In the genomic region with DNA sequence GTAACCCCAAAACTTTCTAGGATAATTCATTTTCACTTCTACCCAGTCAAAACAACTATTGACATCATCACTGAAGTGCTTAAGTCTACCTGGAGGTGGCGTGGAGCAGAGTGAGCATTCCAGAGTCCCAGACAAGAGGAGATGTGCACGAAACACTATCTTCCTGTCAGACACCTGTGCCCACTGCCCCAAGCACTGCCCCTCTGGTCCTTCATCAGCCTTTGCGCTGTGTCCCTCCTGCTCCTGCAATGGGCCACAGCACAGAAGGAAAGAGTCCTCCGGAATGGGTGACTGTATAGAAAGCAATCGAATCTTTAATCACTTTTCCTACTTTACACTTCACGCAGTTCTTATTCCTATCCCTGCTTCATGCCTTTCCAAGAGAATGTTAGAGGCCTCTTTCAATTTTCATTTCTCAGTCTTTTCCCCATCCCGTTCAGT, we compare ENCODE assay signal across 8 cellular contexts. TPM values are rescaled to one million over a fixed set of nuclear protein-coding genes. Genes with fewer than 3 reads are reported as not detected.
DNase-seq lines count a peak whose midpoint lies in the region; ATAC-seq and TF ChIP-seq lines count a peak whose summit lies in the region.

No MANE protein-coding gene starts in this region.

- no peaks in the 10 kb centered on the region for H3K4me1 ChIP-seq in Loucy (ENCODE audit: insufficient read depth, low read length, poor library complexity, severe bottlenecking)
- H3K4me1 ChIP-seq in esophagus muscularis mucosa, result peaks cover 14 to 28% (median 25%) of the 10 kb centered on the region in 4 donors

- no peak overlapping the region for H3K4me2 ChIP-seq in Loucy (ENCODE audit: low read depth, low read length, poor library complexity, severe bottlenecking)

- no peak overlapping the region for H3K27ac ChIP-seq in esophagus muscularis mucosa (replicated peaks in 1 of 4)

- H3K4me3 ChIP-seq in Loucy (ENCODE audit: low read length, poor library complexity, severe bottlenecking), result no peak overlapping the region
- H3K4me3 ChIP-seq in esophagus muscularis mucosa, result peak overlapping the region in 2 of 4 donors; percentile 15 to 49

- H3K27me3 ChIP-seq in Loucy (ENCODE audit: insufficient read depth, low read length, poor library complexity, severe bottlenecking) (no peaks in the 10 kb centered on the region), esophagus muscularis mucosa (peaks cover 0 to 45% (median 15%) of the 10 kb centered on the region in 4 donors)

- H3K79me2 ChIP-seq in Loucy (ENCODE audit: insufficient read depth, low read length), result no peaks in the 10 kb centered on the region

- no peaks in the 10 kb centered on the region for H3K9me2 ChIP-seq in Loucy (replicated peaks; ENCODE audit: low read depth, low read length)

- intact Hi-C loops in esophagus muscularis mucosa (cut with DNase I), result no loop called here

- peak; percentile 25; the same call in 1 of the 2 replicates for TF ChIP-seq CTCF in Loucy (conservative IDR thresholded peaks at IDR 0.05; ENCODE audit: low read length)
- TF ChIP-seq CTCF in esophagus muscularis mucosa (IDR thresholded peaks at IDR 0.05), result peak in 1 of 3 experiments; percentile 13

- H3K9ac ChIP-seq in Loucy (ENCODE audit: low read depth, low read length, poor library complexity, severe bottlenecking), result no peak overlapping the region

- no peak overlapping the region; the same call in 1 of the 2 replicates for H2AFZ ChIP-seq in Loucy (ENCODE audit: low read length)

- H3F3A ChIP-seq in Loucy (ENCODE audit: low read depth), result no peaks in the 10 kb centered on the region

- TF ChIP-seq POLR2A in esophagus muscularis mucosa (IDR thresholded peaks at IDR 0.05; ENCODE audit: low read depth), result no peak

- no peaks in the 10 kb centered on the region for H3K36me3 ChIP-seq in Loucy (ENCODE audit: insufficient read depth, low read length)
- no peaks in the 10 kb centered on the region for H3K36me3 ChIP-seq in esophagus muscularis mucosa

- no peaks in the 10 kb centered on the region for H4K20me1 ChIP-seq in Loucy (ENCODE audit: insufficient read depth, low read length, poor library complexity, severe bottlenecking)

- H3K9me3 ChIP-seq in Loucy (ENCODE audit: insufficient read depth, low read depth, low read length) (no peaks in the 10 kb centered on the region), esophagus muscularis mucosa (no peaks in the 10 kb centered on the region)

- DNase-seq in activated CD4-positive, CD25-positive, alpha-beta regulatory T cell treated with anti-CD3 and anti-CD28 coated beads, Interleukin-2, amount 50 U/mL, for 72 hours, result no peak
- DNase-seq in amniotic epithelial cell (ENCODE audit: low read depth) (peak; percentile 15), kidney tubule cell (ENCODE audit: low spot score) (peak; percentile 52), esophagus muscularis mucosa (ENCODE audit: extremely low spot score) (no peak)

- WGBS in esophagus muscularis mucosa, result 34% methylated on average over 7 of the region's 7 CpGs

- peak; percentile 62 to 66 for ATAC-seq in activated CD4-positive, CD25-positive, alpha-beta regulatory T cell treated with anti-CD3 and anti-CD28 coated beads, Interleukin-2, amount 50 U/mL, for 24 hours
- ATAC-seq in GM21737 (IDR thresholded peaks at IDR 0.05; ENCODE audit: unreplicated experiment) (peak; percentile 71), GM19324 (IDR thresholded peaks at IDR 0.05; ENCODE audit: low FRiP score, unreplicated experiment) (no peak)

- no peak for TF ChIP-seq EP300 in esophagus muscularis mucosa (IDR thresholded peaks at IDR 0.05)

RNA-seq across cellular contexts. Expression of a gene that starts 0.5 kb away (rescaled TPM):
- under 1 TPM in 1 of 4 donors, not detected in 3; 0.33 TPM for total RNA-seq in esophagus muscularis mucosa

Comparison
In these comparisons a context has a peak if more than half of its experiments do, and no peak if none do; other contexts are left out.
1. DNase-seq: peak in amniotic epithelial cell (single experiment) and kidney tubule cell (single experiment); none in activated CD4-positive, CD25-positive, alpha-beta regulatory T cell treated with anti-CD3 and anti-CD28 coated beads, Interleukin-2, amount 50 U/mL, for 72 hours (single experiment) and esophagus muscularis mucosa (single experiment).